In genomic region chr3:119723022-119723421, GRCh38 we compare ENCODE assay signal across 26 cellular contexts. TPM values are rescaled to one million over a fixed set of nuclear protein-coding genes. Genes with fewer than 3 reads are reported as not detected.
"Had no signal": no experiment of that assay in that cellular context is flagged by ENCODE, and none has a peak within 500 bp of the region (broad histone marks: within the 10 kb centered on the region; RNA-seq: fewer than 3 reads in every experiment).

No MANE protein-coding gene starts in this region.

- H3K9me3 ChIP-seq: ascending aorta, body of pancreas, MG63 had no signal

- H3K27me3 ChIP-seq: ascending aorta, body of pancreas had no signal

- H3K4me1 ChIP-seq: ascending aorta, body of pancreas had no signal

- FAIRE-seq: bronchial epithelial cell had no signal

- DNase-seq: activated CD4-positive, alpha-beta memory T cell treated with anti-CD3 and anti-CD28 coated beads for 36 hours; activated CD4-positive, alpha-beta T cell treated with anti-CD3 and anti-CD28 coated beads, Interleukin-2, amount 10 ng/mL, durations not matched to agents 24 days and 14 days; activated CD4-positive, CD25-positive, alpha-beta regulatory T cell treated with anti-CD3 and anti-CD28 coated beads, Interleukin-2, amount 50 U/mL, for 72 hours; activated CD8-positive, alpha-beta memory T cell treated with anti-CD3 and anti-CD28 coated beads for 24 hours; activated effector memory CD4-positive, alpha-beta T cell treated with anti-CD3 and anti-CD28 coated beads, Interleukin-2, amount 50 U/mL, for 16 hours; activated naive CD4-positive, alpha-beta T cell treated with Interleukin-2 at 50 U/mL for 16 hours; activated naive CD8-positive, alpha-beta T cell treated with anti-CD3 and anti-CD28 coated beads, Interleukin-2, amount 50 U/mL, for 24 hours; activated T-cell treated with anti-CD3 and anti-CD28 coated beads, Interleukin-2, amount 50 U/mL, for 4 hours; amniotic stem cell; body of pancreas; central memory CD4-positive, alpha-beta T cell; cortex of kidney; MG63; NCI-H1092 treated with DMSO at 0.1 percent for 48 hours; NCI-H1417 treated with DMSO at 0.1 percent for 48 hours; NCI-H187; NCI-H446; NCI-H524; PC-3; SHP77 treated with DMSO at 0.1 percent for 48 hours had no signal

- ATAC-seq: activated naive CD4-positive, alpha-beta T cell treated with anti-CD3 and anti-CD28 coated beads, Interleukin-2, amount 50 U/mL, for 72 hours; activated naive CD8-positive, alpha-beta T cell treated with anti-CD3 and anti-CD28 coated beads, Interleukin-2, amount 50 U/mL, for 24 hours; activated T-cell treated with anti-CD3 and anti-CD28 coated beads, Interleukin-2, amount 50 U/mL, for 4 hours; body of pancreas; PC-3; WTC11 had no signal

- H3K27ac ChIP-seq: ascending aorta, body of pancreas, SK-N-MC had no signal

- H3K36me3 ChIP-seq: ascending aorta, MG63 had no signal

- H3K4me3 ChIP-seq: ascending aorta, body of pancreas, MG63, SK-N-MC had no signal

RNA-seq across cellular contexts. Expression of gene CFAP91, which starts 20.2 kb away (rescaled TPM):
- total RNA-seq: bronchial epithelial cell had no signal

RNA-seq across cellular contexts. Expression of gene NR1I2, which starts 58.9 kb away (rescaled TPM):
- total RNA-seq: ascending aorta; bronchial epithelial cell; T-helper 1 cell treated with Interleukin-12 subunit alpha and Interleukin-12 subunit beta and Interleukin-4 antibody, amounts not matched to agents 30 ng/mL and 1 ng/mL, for 36 hours had no signal
